14 cellular contexts compared by ENCODE assay signal in genomic region chr1:17620448-17620847, GRCh38.
"Had no signal": no experiment of that assay in that cellular context is flagged by ENCODE, and none has a peak within 500 bp of the region (broad histone marks: within the 10 kb centered on the region; RNA-seq: fewer than 3 reads in every experiment).

No MANE protein-coding gene starts in this region.

- DNase-seq: activated CD4-positive, alpha-beta T cell treated with anti-CD3 and anti-CD28 coated beads, Interleukin-2, amount 10 ng/mL, durations not matched to agents 24 days and 14 days; activated CD8-positive, alpha-beta memory T cell treated with anti-CD3 and anti-CD28 coated beads for 24 hours; activated naive CD4-positive, alpha-beta T cell treated with anti-CD3 and anti-CD28 coated beads for 36 hours; activated T-cell treated with anti-CD3 and anti-CD28 coated beads for 4 hours; central memory CD4-positive, alpha-beta T cell; endodermal cell; erythroblast; left colon; natural killer cell; SK-N-SH; stimulated activated CD4-positive, alpha-beta T cell treated with anti-CD3 and anti-CD28 coated beads, Interleukin-4, amount 100 ng/mL, for 4 hours; stomach had no signal

- ATAC-seq: activated T-helper 17 cell treated with anti-CD3 and anti-CD28 coated beads, Interleukin-2, amount 50 U/mL, for 72 hours; left colon; natural killer cell had no signal

- H3K27me3 ChIP-seq: stomach, tibial nerve had no signal

- H3K4me3 ChIP-seq: stomach had no signal

- H3K9me3 ChIP-seq: SK-N-SH, stomach, tibial nerve had no signal
